In genomic region chr13:51707468-51707867, GRCh38 we compare ENCODE assay signal across 27 cellular contexts.
"Had no signal": no experiment of that assay in that cellular context is flagged by ENCODE, and none has a peak within 500 bp of the region (broad histone marks: within the 10 kb centered on the region; RNA-seq: fewer than 3 reads in every experiment).

No MANE protein-coding gene starts in this region.

- H3K4me3 Mint-ChIP-seq: memory B cell, natural killer cell, neural crest cell had no signal

- H3K27ac ChIP-seq: coronary artery, esophagus squamous epithelium, lower lobe of right lung, neutrophil, pancreas, right atrium auricular region, stomach, thyroid gland, vagina had no signal

- ATAC-seq: left ventricle myocardium superior, lower lobe of right lung, natural killer cell, pancreas, sciatic nerve had no signal

- H3K27me3 ChIP-seq: esophagus squamous epithelium, neutrophil, pancreas, right atrium auricular region, stomach, thyroid gland, vagina had no signal

- DNase-seq: dermis blood vessel endothelial cell; effector memory CD4-positive, alpha-beta T cell; erythroblast; esophagus squamous epithelium; foreskin melanocyte; hypothalamus; left ventricle myocardium superior; lower lobe of right lung; natural killer cell; pancreas; stimulated activated CD4-positive, alpha-beta T cell treated with anti-CD3 and anti-CD28 coated beads, Interleukin-12 subunit alpha, Interleukin-12 subunit beta, amount 100 ng/mL, for 4 hours; stimulated activated CD4-positive, alpha-beta T cell treated with anti-CD3 and anti-CD28 coated beads, Interleukin-1b, Interleukin-23, amount 100 ng/mL, for 48 hours; stimulated activated CD4-positive, alpha-beta T cell treated with anti-CD3 and anti-CD28 coated beads, Interleukin-4, amount 100 ng/mL, for 1 hour; stimulated activated CD8-positive, alpha-beta memory T cell treated with anti-CD3 and anti-CD28 coated beads, Interleukin-4, amount 100 ng/mL, for 48 hours; stimulated activated naive CD4-positive, alpha-beta T cell treated with Interleukin-2 at 50 U/mL for 16 hours; stomach; thyroid gland; trophoblast cell had no signal

- H3K4me2 ChIP-seq: smooth muscle cell had no signal

- H3K9me3 Mint-ChIP-seq: memory B cell, natural killer cell had no signal

- H3K27ac Mint-ChIP-seq: memory B cell, natural killer cell had no signal

- H3K4me1 Mint-ChIP-seq: neural crest cell had no signal

- H3K4me3 ChIP-seq: coronary artery, esophagus squamous epithelium, lower lobe of right lung, pancreas, right atrium auricular region, smooth muscle cell, stomach, thyroid gland, vagina had no signal

- H3K4me1 ChIP-seq: esophagus squamous epithelium, lower lobe of right lung, pancreas, right atrium auricular region, stomach, thyroid gland, vagina had no signal

- H3K9me3 ChIP-seq: esophagus squamous epithelium, lower lobe of right lung, neutrophil, pancreas, right atrium auricular region, stomach, thyroid gland, vagina had no signal

- FAIRE-seq: keratinocyte, pancreas had no signal

- H3K36me3 ChIP-seq: pancreas, right atrium auricular region, thyroid gland, vagina had no signal

- H3K36me3 Mint-ChIP-seq: natural killer cell had no signal

- H3K27me3 Mint-ChIP-seq: memory B cell had no signal
